Comparison of ENCODE assay signal across 1 cellular context in the genomic region with DNA sequence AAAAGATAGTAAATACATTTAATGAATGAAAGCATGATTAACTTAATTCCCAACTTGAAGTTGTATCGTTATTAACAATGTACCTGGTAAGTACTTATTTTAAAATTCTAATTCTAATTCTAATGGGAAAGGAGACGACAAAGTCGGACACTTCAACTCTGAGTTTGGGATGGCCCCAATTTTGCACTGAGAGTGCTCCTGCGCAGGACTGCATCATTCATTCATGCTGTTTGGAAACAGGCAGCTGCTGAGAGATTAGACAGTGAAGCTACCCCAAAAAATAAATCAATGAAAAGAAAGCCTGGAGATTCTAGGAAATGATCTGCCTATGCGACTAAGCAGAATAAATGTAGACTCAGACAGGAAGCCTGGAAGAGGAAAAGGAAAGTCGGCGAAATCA.
TF ChIP-seq lines count a peak whose summit lies in the region.

No MANE protein-coding gene starts in this region.

TF ChIP-seq in GM23338, 12 proteins besides CTCF, POLR2A, EP300 and RAD21 (continued from another document):
- TF ChIP-seq ZNF462 (CRISPR knock-in tag; IDR thresholded peaks at IDR 0.05) (no peak), EZH2phosphoT487 (IDR thresholded peaks at IDR 0.05; ENCODE audit: unreplicated experiment) (no peak), NANOG (IDR thresholded peaks at IDR 0.05; ENCODE audit: borderline replicate concordance) (no peak), POLR2AphosphoS5 (IDR thresholded peaks at IDR 0.05; ENCODE audit: low read depth) (no peak), CREB1 (CRISPR knock-in tag; IDR thresholded peaks at IDR 0.05; ENCODE audit: low read depth) (no peak)
- TF ChIP-seq, protein P1, sequence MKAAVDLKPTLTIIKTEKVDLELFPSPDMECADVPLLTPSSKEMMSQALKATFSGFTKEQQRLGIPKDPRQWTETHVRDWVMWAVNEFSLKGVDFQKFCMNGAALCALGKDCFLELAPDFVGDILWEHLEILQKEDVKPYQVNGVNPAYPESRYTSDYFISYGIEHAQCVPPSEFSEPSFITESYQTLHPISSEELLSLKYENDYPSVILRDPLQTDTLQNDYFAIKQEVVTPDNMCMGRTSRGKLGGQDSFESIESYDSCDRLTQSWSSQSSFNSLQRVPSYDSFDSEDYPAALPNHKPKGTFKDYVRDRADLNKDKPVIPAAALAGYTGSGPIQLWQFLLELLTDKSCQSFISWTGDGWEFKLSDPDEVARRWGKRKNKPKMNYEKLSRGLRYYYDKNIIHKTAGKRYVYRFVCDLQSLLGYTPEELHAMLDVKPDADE (IDR thresholded peaks at IDR 0.05) = no peak
